10 cellular contexts compared by ENCODE assay signal in genomic region chr16:85718682-85719081, GRCh38. TPM values are rescaled to one million over a fixed set of nuclear protein-coding genes. Genes with fewer than 3 reads are reported as not detected.
DNase-seq lines count a peak whose midpoint lies in the region; ATAC-seq and TF ChIP-seq lines count a peak whose summit lies in the region.
"Had no signal": no experiment of that assay in that cellular context is flagged by ENCODE, and none has a peak within 500 bp of the region (broad histone marks: within the 10 kb centered on the region; RNA-seq: fewer than 3 reads in every experiment).

No MANE protein-coding gene starts in this region.

- H3K27me3 ChIP-seq in HAP-1 (ENCODE audit: low read depth), result no peaks in the 10 kb centered on the region
- H3K27me3 ChIP-seq in ascending aorta, result no peaks in the 10 kb centered on the region
- peaks cover 4% of the 10 kb centered on the region for H3K27me3 ChIP-seq in lower lobe of right lung (ENCODE audit: low read depth)

- DNase-seq in Calu3 (peak; percentile 77), HAP-1 (ENCODE audit: low spot score in 2 of 2) (peak; percentile 17 to 70), ascending aorta (ENCODE audit: low spot score in 2 of 2) (no peak), lower lobe of right lung (no peak), DMS114 treated with DMSO at 0.1 percent for 48 hours (lab: John Stamatoyannopoulos, UW; ENCODE audit: unreplicated experiment) (no peak)
- no peak for DNase-seq in activated T-helper 1 cell treated with anti-CD3 and anti-CD28 coated beads, Interleukin-12 subunit alpha, Interleukin-12 subunit beta, Interleukin-2, Interleukin-4 antibody, amounts not matched to agents 30 ng/mL and 10 ng/mL and 1 ng/mL, durations not matched to agents 14 hours and 24 hours and 36 hours (ENCODE audit: low spot score)

- no peak overlapping the region for H3K4me3 ChIP-seq in HAP-1
- no peak overlapping the region for H3K4me3 ChIP-seq in ascending aorta
- H3K4me3 ChIP-seq in lower lobe of right lung, result no peak overlapping the region
- H3K4me3 ChIP-seq: skin epidermis had no signal

- no peaks in the 10 kb centered on the region for H3K9me3 Mint-ChIP-seq in Calu3 (ENCODE audit: low read depth, unreplicated experiment)
- no peaks in the 10 kb centered on the region for H3K9me3 Mint-ChIP-seq in activated T-helper 1 cell treated with anti-CD3 and anti-CD28 coated beads, Interleukin-12 subunit alpha, Interleukin-12 subunit beta, Interleukin-2, Interleukin-4 antibody, amounts not matched to agents 30 ng/mL and 10 ng/mL and 1 ng/mL, durations not matched to agents 14 hours and 24 hours and 36 hours
- H3K9me3 Mint-ChIP-seq: dendritic cell treated with granulocyte-macrophage colony-stimulating factor and Interleukin-4, amounts not matched to agents 40 ng/mL and 50 ng/mL, for 4 days had no signal

- H3K27ac ChIP-seq in ascending aorta (no peak overlapping the region), lower lobe of right lung (no peak overlapping the region)
- H3K27ac ChIP-seq: skin epidermis had no signal

- H3K4me3 Mint-ChIP-seq in Calu3 (ENCODE audit: low read depth, unreplicated experiment), result no peak overlapping the region
- no peak overlapping the region for H3K4me3 Mint-ChIP-seq in activated T-helper 1 cell treated with anti-CD3 and anti-CD28 coated beads, Interleukin-12 subunit alpha, Interleukin-12 subunit beta, Interleukin-2, Interleukin-4 antibody, amounts not matched to agents 30 ng/mL and 10 ng/mL and 1 ng/mL, durations not matched to agents 14 hours and 24 hours and 36 hours
- H3K4me3 Mint-ChIP-seq: dendritic cell treated with granulocyte-macrophage colony-stimulating factor and Interleukin-4, amounts not matched to agents 40 ng/mL and 50 ng/mL, for 4 days had no signal

- H3K27ac Mint-ChIP-seq in Calu3 (ENCODE audit: unreplicated experiment), result no peak overlapping the region
- no peak overlapping the region for H3K27ac Mint-ChIP-seq in activated T-helper 1 cell treated with anti-CD3 and anti-CD28 coated beads, Interleukin-12 subunit alpha, Interleukin-12 subunit beta, Interleukin-2, Interleukin-4 antibody, amounts not matched to agents 30 ng/mL and 10 ng/mL and 1 ng/mL, durations not matched to agents 14 hours and 24 hours and 36 hours
- H3K27ac Mint-ChIP-seq: dendritic cell treated with granulocyte-macrophage colony-stimulating factor and Interleukin-4, amounts not matched to agents 40 ng/mL and 50 ng/mL, for 4 days had no signal

- ATAC-seq in lower lobe of right lung (no peak), HG02798 (IDR thresholded peaks at IDR 0.05; ENCODE audit: poor library complexity, unreplicated experiment) (no peak), GM18870 (IDR thresholded peaks at IDR 0.05; ENCODE audit: unreplicated experiment) (no peak)

- H3K4me1 Mint-ChIP-seq in Calu3 (ENCODE audit: low read depth, unreplicated experiment), result no peaks in the 10 kb centered on the region
- H3K4me1 Mint-ChIP-seq in activated T-helper 1 cell treated with anti-CD3 and anti-CD28 coated beads, Interleukin-12 subunit alpha, Interleukin-12 subunit beta, Interleukin-2, Interleukin-4 antibody, amounts not matched to agents 30 ng/mL and 10 ng/mL and 1 ng/mL, durations not matched to agents 14 hours and 24 hours and 36 hours (ENCODE audit: low read depth), result no peaks in the 10 kb centered on the region

- CTCF ChIA-PET in Calu3 (lab: Charles Lee), result interaction anchor here (0.6 to 1.4 kb wide), 5 partner anchors 19 to 444 kb away, joined by 3 to 5 read pairs (median 3); no protein-coding TSS in a partner anchor

- intact Hi-C loops in Calu3 (cut with micrococcal nuclease; ENCODE audit: unreplicated experiment) (loop anchor here (1.0 to 10.0 kb wide), 3 partner anchors 32 to 324 kb away; partner anchors contain the start of gene C16orf74), ascending aorta (cut with DNase I) (loop anchor here (2.0 to 10.0 kb wide), 2 partner anchors 294 to 444 kb away; no protein-coding TSS in a partner anchor), lower lobe of right lung (cut with DNase I) (no loop called here)
- intact Hi-C loops in activated T-helper 1 cell treated with anti-CD3 and anti-CD28 coated beads, Interleukin-12 subunit alpha, Interleukin-12 subunit beta, Interleukin-2, Interleukin-4 antibody, amounts not matched to agents 30 ng/mL and 10 ng/mL and 1 ng/mL, durations not matched to agents 14 hours and 24 hours and 36 hours (cut with micrococcal nuclease), result loop anchor here (1.0 to 10.0 kb wide), 4 partner anchors 59 to 414 kb away; no protein-coding TSS in a partner anchor

- in situ Hi-C loops in HAP-1 (cut with MboI; ENCODE audit: low sequenced_read_pairs), result no loop called here

- H3K9me3 ChIP-seq in HAP-1, result no peaks in the 10 kb centered on the region
- no peaks in the 10 kb centered on the region for H3K9me3 ChIP-seq in ascending aorta
- no peaks in the 10 kb centered on the region for H3K9me3 ChIP-seq in lower lobe of right lung

- peak; percentile 76 for TF ChIP-seq CTCF in Calu3 (IDR thresholded peaks at IDR 0.05; ENCODE audit: unreplicated experiment)
- peak in 2 of 3 experiments; percentile 22 to 31 for TF ChIP-seq CTCF in ascending aorta (IDR thresholded peaks at IDR 0.05)
- TF ChIP-seq CTCF in lower lobe of right lung (IDR thresholded peaks at IDR 0.05), result peak; percentile 39

- peaks cover 6% of the 10 kb centered on the region for H3K36me3 Mint-ChIP-seq in Calu3 (ENCODE audit: insufficient read depth, unreplicated experiment)
- H3K36me3 Mint-ChIP-seq in activated T-helper 1 cell treated with anti-CD3 and anti-CD28 coated beads, Interleukin-12 subunit alpha, Interleukin-12 subunit beta, Interleukin-2, Interleukin-4 antibody, amounts not matched to agents 30 ng/mL and 10 ng/mL and 1 ng/mL, durations not matched to agents 14 hours and 24 hours and 36 hours (ENCODE audit: low read depth), result no peaks in the 10 kb centered on the region

- no peaks in the 10 kb centered on the region for H3K36me3 ChIP-seq in HAP-1 (replicated peaks)
- H3K36me3 ChIP-seq in ascending aorta, result no peaks in the 10 kb centered on the region
- no peaks in the 10 kb centered on the region for H3K36me3 ChIP-seq in lower lobe of right lung

- H3K4me1 ChIP-seq in HAP-1, result peaks cover 13% of the 10 kb centered on the region
- no peaks in the 10 kb centered on the region for H3K4me1 ChIP-seq in ascending aorta
- H3K4me1 ChIP-seq in lower lobe of right lung, result peaks cover 10% of the 10 kb centered on the region

- BruUV-seq in Calu3 (replicated peaks; lab: Mats Ljungman, UMichigan), result no TSS peak

- peaks cover 19% of the 10 kb centered on the region for H3K27me3 Mint-ChIP-seq in Calu3 (ENCODE audit: unreplicated experiment)
- peaks cover 15% of the 10 kb centered on the region for H3K27me3 Mint-ChIP-seq in activated T-helper 1 cell treated with anti-CD3 and anti-CD28 coated beads, Interleukin-12 subunit alpha, Interleukin-12 subunit beta, Interleukin-2, Interleukin-4 antibody, amounts not matched to agents 30 ng/mL and 10 ng/mL and 1 ng/mL, durations not matched to agents 14 hours and 24 hours and 36 hours (ENCODE audit: insufficient read depth)

RNA-seq across cellular contexts. Expression of gene GINS2, which starts 29.9 kb away (rescaled TPM):
- total RNA-seq in Calu3 (2022) (19.7 and 25.2 TPM in 2 replicates), ascending aorta (not detected), lower lobe of right lung (1.1 TPM)
- total RNA-seq in activated T-helper 1 cell treated with anti-CD3 and anti-CD28 coated beads, Interleukin-12 subunit alpha, Interleukin-12 subunit beta, Interleukin-2, Interleukin-4 antibody, amounts not matched to agents 30 ng/mL and 10 ng/mL and 1 ng/mL, durations not matched to agents 14 hours and 24 hours and 36 hours, result 87.2 and 91.1 TPM in 2 replicates

RNA-seq across cellular contexts. Expression of gene C16orf74, which starts 32.2 kb away (rescaled TPM):
- 2.2 and 3.4 TPM in 2 replicates for total RNA-seq in Calu3 (2022)
- total RNA-seq in ascending aorta, result not detected
- total RNA-seq in lower lobe of right lung, result 1.5 TPM
- 0.17 TPM in 1 of 2 replicates, not detected in the other for total RNA-seq in activated T-helper 1 cell treated with anti-CD3 and anti-CD28 coated beads, Interleukin-12 subunit alpha, Interleukin-12 subunit beta, Interleukin-2, Interleukin-4 antibody, amounts not matched to agents 30 ng/mL and 10 ng/mL and 1 ng/mL, durations not matched to agents 14 hours and 24 hours and 36 hours

Comparison
In these comparisons a context has a peak if more than half of its experiments do, and no peak if none do; other contexts are left out.
1. DNase-seq: peak in Calu3 (single experiment) and HAP-1 (2 of 2); none in ascending aorta (0 of 2), lower lobe of right lung (single experiment), DMS114 treated with DMSO at 0.1 percent for 48 hours (single experiment) and activated T-helper 1 cell treated with anti-CD3 and anti-CD28 coated beads, Interleukin-12 subunit alpha, Interleukin-12 subunit beta, Interleukin-2, Interleukin-4 antibody, amounts not matched to agents 30 ng/mL and 10 ng/mL and 1 ng/mL, durations not matched to agents 14 hours and 24 hours and 36 hours (single experiment).
2. RNA of gene GINS2, which starts 29.9 kb away (total RNA-seq): 87.2 to 91.1 TPM in activated T-helper 1 cell treated with anti-CD3 and anti-CD28 coated beads, Interleukin-12 subunit alpha, Interleukin-12 subunit beta, Interleukin-2, Interleukin-4 antibody, amounts not matched to agents 30 ng/mL and 10 ng/mL and 1 ng/mL, durations not matched to agents 14 hours and 24 hours and 36 hours and 19.7 to 25.2 TPM in Calu3; 1.1 TPM in lower lobe of right lung (single experiment) and not detected in ascending aorta (single experiment); every median in the first group is over 10 times any median in the second.
3. Peak in every context shown above with its lines, with median percentiles within 50 percentile points of each other: CTCF ChIP-seq.